Comparison of ENCODE assay signal across 9 cellular contexts in genomic region chr7:22355620-22356009, GRCh38. TPM values are rescaled to one million over a fixed set of nuclear protein-coding genes. Genes with fewer than 3 reads are reported as not detected.
DNase-seq lines count a peak whose midpoint lies in the region; ATAC-seq, FAIRE-seq and TF ChIP-seq lines count a peak whose summit lies in the region.
"Had no signal": no experiment of that assay in that cellular context is flagged by ENCODE, and none has a peak within 500 bp of the region (broad histone marks: within the 10 kb centered on the region; RNA-seq: fewer than 3 reads in every experiment).

No MANE protein-coding gene starts in this region.

- DNase-seq in stimulated activated naive CD8-positive, alpha-beta T cell treated with anti-CD3 and anti-CD28 coated beads, Interleukin-15, Interleukin-2, amounts not matched to agents 100 U/mL and 50 U/mL, for 24 hours, result no peak
- no peak for DNase-seq in astrocyte (ENCODE audit: low read depth)
- DNase-seq in lung (ENCODE audit: low spot score), result no peak
- DNase-seq in stimulated activated CD4-positive, alpha-beta T cell treated with anti-CD3 and anti-CD28 coated beads, Interleukin-4, amount 100 ng/mL, for 1 hour, result no peak
- DNase-seq: NCI-H446 had no signal

- H3K27ac Mint-ChIP-seq in stimulated activated naive CD8-positive, alpha-beta T cell treated with anti-CD3 and anti-CD28 coated beads, Interleukin-15, Interleukin-2, amounts not matched to agents 100 ng/mL and 50 ng/mL, for 24 hours, result no peak overlapping the region
- H3K27ac Mint-ChIP-seq in astrocyte (ENCODE audit: unreplicated experiment), result no peak overlapping the region

- H4K20me1 ChIP-seq in astrocyte (ENCODE audit: insufficient read depth, low read length), result no peaks in the 10 kb centered on the region

- H3K27me3 ChIP-seq in astrocyte (ENCODE audit: insufficient read depth, low read length), result peaks cover 7% of the 10 kb centered on the region
- H3K27me3 ChIP-seq in lung (ENCODE audit: control insufficient read depth, insufficient read depth), result no peaks in the 10 kb centered on the region

- H3K36me3 Mint-ChIP-seq in stimulated activated naive CD8-positive, alpha-beta T cell treated with anti-CD3 and anti-CD28 coated beads, Interleukin-15, Interleukin-2, amounts not matched to agents 100 ng/mL and 50 ng/mL, for 24 hours (ENCODE audit: low read depth), result no peaks in the 10 kb centered on the region
- H3K36me3 Mint-ChIP-seq in astrocyte (ENCODE audit: low read depth, unreplicated experiment), result no peaks in the 10 kb centered on the region

- FAIRE-seq in astrocyte (lab: Jason Lieb, UNC), result no peak

- peaks cover 48% of the 10 kb centered on the region for H3K27me3 Mint-ChIP-seq in stimulated activated naive CD8-positive, alpha-beta T cell treated with anti-CD3 and anti-CD28 coated beads, Interleukin-15, Interleukin-2, amounts not matched to agents 100 ng/mL and 50 ng/mL, for 24 hours
- H3K27me3 Mint-ChIP-seq in astrocyte (ENCODE audit: low read depth, unreplicated experiment), result peaks cover 23% of the 10 kb centered on the region

- H3K27ac ChIP-seq in astrocyte (ENCODE audit: low read depth, low read length) (no peak overlapping the region), lung (ENCODE audit: low read depth in 1 of 2, low read length in 1 of 2) (peak overlapping the region in 1 of 2 donors; percentile 33)

- TF ChIP-seq CTCF in astrocyte (IDR thresholded peaks at IDR 0.05; ENCODE audit: insufficient read depth, low read depth, low read length) (no peak), lung (IDR thresholded peaks at IDR 0.05; ENCODE audit: control extremely low read depth, extremely low read depth) (no peak)

- no peak overlapping the region for H2AFZ ChIP-seq in astrocyte (ENCODE audit: low read depth, low read length)

- peak overlapping the region; percentile 69 for H3K4me3 Mint-ChIP-seq in stimulated activated naive CD8-positive, alpha-beta T cell treated with anti-CD3 and anti-CD28 coated beads, Interleukin-15, Interleukin-2, amounts not matched to agents 100 ng/mL and 50 ng/mL, for 24 hours
- H3K4me3 Mint-ChIP-seq in astrocyte (ENCODE audit: unreplicated experiment), result peak overlapping the region; percentile 67

- H3K4me1 Mint-ChIP-seq in stimulated activated naive CD8-positive, alpha-beta T cell treated with anti-CD3 and anti-CD28 coated beads, Interleukin-15, Interleukin-2, amounts not matched to agents 100 ng/mL and 50 ng/mL, for 24 hours (ENCODE audit: low read depth), result peaks cover 5% of the 10 kb centered on the region
- peaks cover 20% of the 10 kb centered on the region for H3K4me1 Mint-ChIP-seq in astrocyte (ENCODE audit: low read depth, unreplicated experiment)

- H3K36me3 ChIP-seq in astrocyte (ENCODE audit: insufficient read depth, low read length) (no peaks in the 10 kb centered on the region), lung (ENCODE audit: control insufficient read depth in 2 of 2, insufficient read depth in 2 of 2, low read length in 2 of 2) (no peaks in the 10 kb centered on the region)

- H3K9me3 Mint-ChIP-seq in stimulated activated naive CD8-positive, alpha-beta T cell treated with anti-CD3 and anti-CD28 coated beads, Interleukin-15, Interleukin-2, amounts not matched to agents 100 ng/mL and 50 ng/mL, for 24 hours, result peaks cover 12% of the 10 kb centered on the region
- H3K9me3 Mint-ChIP-seq in astrocyte (ENCODE audit: unreplicated experiment), result peaks cover 2% of the 10 kb centered on the region

- no peak for ATAC-seq in stimulated activated naive CD8-positive, alpha-beta T cell treated with anti-CD3 and anti-CD28 coated beads, Interleukin-15, Interleukin-2, amounts not matched to agents 100 U/mL and 50 U/mL, for 24 hours
- ATAC-seq in lung (ENCODE audit: insufficient read depth, low FRiP score), result no peak
- no peak for ATAC-seq in GM18907 (IDR thresholded peaks at IDR 0.05; ENCODE audit: unreplicated experiment)
- ATAC-seq in GM18502 (IDR thresholded peaks at IDR 0.05; ENCODE audit: poor library complexity, unreplicated experiment), result no peak
- ATAC-seq in HG03139 (IDR thresholded peaks at IDR 0.05; ENCODE audit: unreplicated experiment), result no peak

- no peak overlapping the region for H3K9ac ChIP-seq in astrocyte (ENCODE audit: low read length)

- H3K9me3 ChIP-seq in astrocyte (ENCODE audit: insufficient read depth, low read depth, low read length) (no peaks in the 10 kb centered on the region), lung (ENCODE audit: control insufficient read depth in 2 of 2, insufficient read depth in 1 of 2, low read length in 1 of 2) (peaks cover 4% of the 10 kb centered on the region in 2 donors)

- 67 to 76% methylated on average over 5 of the region's 5 CpGs for WGBS in lung, 2 donors

- H3K79me2 ChIP-seq in astrocyte (ENCODE audit: insufficient read depth, low read length), result no peaks in the 10 kb centered on the region

- H3K4me2 ChIP-seq in astrocyte (ENCODE audit: low read length), result no peak overlapping the region

- H3K4me3 ChIP-seq in astrocyte (ENCODE audit: insufficient read depth, low read depth, low read length), result no peak overlapping the region
- H3K4me3 ChIP-seq in lung, result peak overlapping the region; percentile 36

- H3K4me1 ChIP-seq in astrocyte (ENCODE audit: insufficient read depth, low read length) (peaks cover 10% of the 10 kb centered on the region), lung (ENCODE audit: control insufficient read depth in 2 of 2, insufficient read depth in 2 of 2, low read length in 2 of 2) (peaks cover 0 to 3% of the 10 kb centered on the region in 2 donors)

RNA-seq across cellular contexts. Expression of gene RAPGEF5, which starts 1.3 kb away (rescaled TPM):
- total RNA-seq in astrocyte (0.29 and 1.0 TPM in 2 replicates), lung (100 to 1,000 TPM in 1 of 2 donors, 10 to 100 TPM in 1; 87.0 to 308 TPM)
- 10 to 100 TPM; 16.1 to 35.8 TPM for polyA plus RNA-seq in lung

Comparison
In these comparisons a context has a peak if more than half of its experiments do, and no peak if none do; other contexts are left out.
1. RNA of gene RAPGEF5, which starts 1.3 kb away (total RNA-seq): 87.0 to 308 TPM in lung; 0.29 to 1.0 TPM in astrocyte; every median in the first group is over 10 times any median in the second.